Comparison of ENCODE assay signal across 8 cellular contexts in genomic region chr1:223992456-223993246, GRCh38.
DNase-seq lines count a peak whose midpoint lies in the region; TF ChIP-seq lines count a peak whose summit lies in the region.
"Not testable (repeated sequence)": the region's sequence is repeated elsewhere in the genome, so short reads cannot be mapped to it uniquely, and the experiment has no call there.

No MANE protein-coding gene starts in this region.

- not testable (repeated sequence) for TF ChIP-seq CTCF in foreskin fibroblast (IDR thresholded peaks at IDR 0.05; ENCODE audit: low read depth, low read length); neural crest cell (conservative IDR thresholded peaks at IDR 0.05); stomach (IDR thresholded peaks at IDR 0.05)

- H3K27ac ChIP-seq in stomach = peak overlapping the region; percentile 89 to 97 (median 91)

- not testable (repeated sequence) for H3K4me1 Mint-ChIP-seq in neural crest cell

- peak; percentile 27 for TF ChIP-seq EP300 in stomach (IDR thresholded peaks at IDR 0.05)

- 0 to 1% (median 0%) methylated on average over 28 to 57 of the region's 70 CpGs for WGBS in stomach, 5 donors

- not testable (repeated sequence) for H3K9me3 ChIP-seq in ES-I3 (ENCODE audit: control insufficient read depth, insufficient read depth, low read length); HAP-1; MG63; stomach

- peak overlapping the region; percentile 85 for H3K4me3 ChIP-seq in HAP-1
- peak overlapping the region; percentile 94 for H3K4me3 ChIP-seq in MG63
- peak overlapping the region; percentile 58 to 65 for H3K4me3 ChIP-seq in foreskin fibroblast (ENCODE audit: low read depth in 1 of 2, low read length in 2 of 2)
- peak overlapping the region; percentile 58 to 74 (median 68) for H3K4me3 ChIP-seq in stomach

- DNase-seq in HAP-1 (ENCODE audit: low spot score in 2 of 2) = peak; percentile 86 to 99
- DNase-seq in MG63 = peak; percentile 100
- DNase-seq in SHP77 (lab: John Stamatoyannopoulos, UW) = peak; percentile 95 to 98
- DNase-seq in activated gamma-delta T cell (lab: John Stamatoyannopoulos, UW) = peak; percentile 100
- peak; percentile 99 to 100 for DNase-seq in foreskin fibroblast
- peak; percentile 99 for DNase-seq in neural crest cell (ENCODE audit: low read depth, low spot score)
- DNase-seq in stomach = peak; percentile 100

- peak overlapping the region; percentile 95 for H3K4me3 Mint-ChIP-seq in neural crest cell

- in situ Hi-C loops in HAP-1 (cut with MboI; ENCODE audit: low sequenced_read_pairs) = not testable (repeated sequence)

- peak in 2 of 4 donors; percentile 55 to 95 for TF ChIP-seq POLR2A in stomach (IDR thresholded peaks at IDR 0.05)

- peak overlapping the region; percentile 61; the same call in 1 of the 2 replicates for H3K9ac ChIP-seq in ES-I3 (ENCODE audit: low read depth, low read length)

- H3K36me3 ChIP-seq in ES-I3 (ENCODE audit: insufficient read depth, low read length); HAP-1 (replicated peaks); MG63; stomach: not testable (repeated sequence)

- H3K27ac Mint-ChIP-seq in neural crest cell (ENCODE audit: unreplicated experiment) = peak overlapping the region; percentile 99

- H3K27me3 Mint-ChIP-seq in neural crest cell (ENCODE audit: low read depth) = not testable (repeated sequence)

- H3K9me3 Mint-ChIP-seq in neural crest cell = not testable (repeated sequence)

- not testable (repeated sequence) for H3K36me3 Mint-ChIP-seq in neural crest cell (ENCODE audit: low read depth)

- H3K4me1 ChIP-seq in ES-I3 (ENCODE audit: insufficient read depth, low read length); HAP-1: not testable (repeated sequence)
- peaks cover 0 to 19% (median 7%) of the 10 kb centered on the region in 4 donors for H3K4me1 ChIP-seq in stomach

- H3K27me3 ChIP-seq in HAP-1 (ENCODE audit: low read depth); MG63; stomach: not testable (repeated sequence)

- intact Hi-C loops in stomach (cut with DNase I; ENCODE audit: low total_unique reads) = not testable (repeated sequence)

Comparison
In these comparisons a context has a peak if more than half of its experiments do, and no peak if none do; other contexts are left out.
1. Peak in every context shown above with its lines: DNase-seq, H3K4me3 ChIP-seq and H3K27ac ChIP-seq.